30 cellular contexts compared by ENCODE assay signal in the genomic region with DNA sequence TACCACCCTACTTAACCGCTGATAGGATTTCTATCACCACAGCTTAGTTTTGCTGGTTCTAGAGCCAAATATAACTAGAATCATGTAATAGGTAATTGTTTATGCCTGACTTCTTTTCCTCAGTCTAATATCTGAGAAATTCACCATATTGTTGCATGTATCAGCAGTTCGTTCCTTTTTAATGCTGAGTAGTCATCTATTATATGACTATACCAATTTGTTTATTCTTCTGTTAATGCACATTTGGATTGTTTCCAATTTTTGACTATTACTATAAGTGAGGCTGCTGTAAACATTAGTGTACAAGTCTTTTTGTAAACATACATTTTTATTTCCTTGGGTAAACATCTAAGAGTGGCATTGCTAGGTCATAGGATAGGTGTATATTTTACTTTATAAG.
"Had no signal": no experiment of that assay in that cellular context is flagged by ENCODE, and none has a peak within 500 bp of the region (broad histone marks: within the 10 kb centered on the region; RNA-seq: fewer than 3 reads in every experiment).

No MANE protein-coding gene starts in this region.

- H3K27ac Mint-ChIP-seq: activated CD4-positive, alpha-beta memory T cell treated with anti-CD3 and anti-CD28 coated beads for 36 hours; activated CD4-positive, alpha-beta T cell treated with anti-CD3 and anti-CD28 coated beads, Interleukin-2, amount 10 ng/mL, durations not matched to agents 24 days and 14 days; activated naive CD4-positive, alpha-beta T cell treated with anti-CD3 and anti-CD28 coated beads for 36 hours; activated naive CD8-positive, alpha-beta T cell treated with anti-CD3 and anti-CD28 coated beads for 36 hours; activated T-helper 1 cell treated with anti-CD3 and anti-CD28 coated beads, Interleukin-12 subunit alpha, Interleukin-12 subunit beta, Interleukin-2, Interleukin-4 antibody, amounts not matched to agents 30 ng/mL and 10 ng/mL and 1 ng/mL, durations not matched to agents 14 hours and 24 hours and 36 hours; naive thymus-derived CD4-positive, alpha-beta T cell; neural progenitor cell had no signal

- H3K27ac ChIP-seq: adrenal gland, cardiac muscle cell, coronary artery, dorsolateral prefrontal cortex, gastroesophageal sphincter, neural progenitor cell, parathyroid adenoma, psoas muscle, tibial nerve had no signal

- H3K27me3 Mint-ChIP-seq: activated CD4-positive, alpha-beta memory T cell treated with anti-CD3 and anti-CD28 coated beads for 36 hours; activated CD4-positive, alpha-beta T cell treated with anti-CD3 and anti-CD28 coated beads, Interleukin-2, amount 10 ng/mL, durations not matched to agents 24 days and 14 days; activated naive CD8-positive, alpha-beta T cell treated with anti-CD3 and anti-CD28 coated beads for 36 hours; brain; naive thymus-derived CD4-positive, alpha-beta T cell had no signal

- DNase-seq: activated CD4-positive, alpha-beta memory T cell treated with anti-CD3 and anti-CD28 coated beads for 36 hours; activated CD4-positive, alpha-beta T cell treated with anti-CD3 and anti-CD28 coated beads, Interleukin-2, amount 10 ng/mL, durations not matched to agents 24 days and 14 days; activated CD4-positive, CD25-positive, alpha-beta regulatory T cell treated with anti-CD3 and anti-CD28 coated beads, Interleukin-2, amount 50 U/mL, for 72 hours; activated CD8-positive, alpha-beta memory T cell treated with anti-CD3 and anti-CD28 coated beads, Interleukin-2, amount 50 U/mL, for 4 hours; activated effector memory CD4-positive, alpha-beta T cell treated with anti-CD3 and anti-CD28 coated beads, Interleukin-2, amount 50 U/mL, for 16 hours; activated naive CD4-positive, alpha-beta T cell treated with anti-CD3 and anti-CD28 coated beads for 36 hours; activated naive CD8-positive, alpha-beta T cell treated with anti-CD3 and anti-CD28 coated beads for 36 hours; activated T-cell treated with anti-CD3 and anti-CD28 coated beads, Interleukin-2, amount 50 U/mL, for 1 hour; adrenal gland; aorta; dorsolateral prefrontal cortex; effector memory CD4-positive, alpha-beta T cell; hippocampal formation; immature natural killer cell; midbrain; naive thymus-derived CD4-positive, alpha-beta T cell; occipital lobe; psoas muscle; stimulated activated CD4-positive, alpha-beta T cell treated with anti-CD3 and anti-CD28 coated beads, Interleukin-15, amount 100 ng/mL, for 24 hours; stimulated activated CD4-positive, alpha-beta T cell treated with anti-CD3 and anti-CD28 coated beads, Interleukin-2, amount 100 ng/mL, for 24 hours; stimulated activated naive CD4-positive, alpha-beta T cell; T1000 had no signal

- H3K9me3 ChIP-seq: gastroesophageal sphincter, psoas muscle, tibial nerve had no signal

- ATAC-seq: gastroesophageal sphincter; naive thymus-derived CD4-positive, alpha-beta T cell; psoas muscle had no signal

- H3K9me3 Mint-ChIP-seq: activated CD4-positive, alpha-beta memory T cell treated with anti-CD3 and anti-CD28 coated beads for 36 hours; activated CD4-positive, alpha-beta T cell treated with anti-CD3 and anti-CD28 coated beads, Interleukin-2, amount 10 ng/mL, durations not matched to agents 24 days and 14 days; activated naive CD4-positive, alpha-beta T cell treated with anti-CD3 and anti-CD28 coated beads for 36 hours; activated naive CD8-positive, alpha-beta T cell treated with anti-CD3 and anti-CD28 coated beads for 36 hours; activated T-helper 1 cell treated with anti-CD3 and anti-CD28 coated beads, Interleukin-12 subunit alpha, Interleukin-12 subunit beta, Interleukin-2, Interleukin-4 antibody, amounts not matched to agents 30 ng/mL and 10 ng/mL and 1 ng/mL, durations not matched to agents 14 hours and 24 hours and 36 hours; immature natural killer cell; naive thymus-derived CD4-positive, alpha-beta T cell; neural progenitor cell had no signal

- H3K4me3 Mint-ChIP-seq: activated CD4-positive, alpha-beta memory T cell treated with anti-CD3 and anti-CD28 coated beads for 36 hours; activated CD4-positive, alpha-beta T cell treated with anti-CD3 and anti-CD28 coated beads, Interleukin-2, amount 10 ng/mL, durations not matched to agents 24 days and 14 days; activated naive CD4-positive, alpha-beta T cell treated with anti-CD3 and anti-CD28 coated beads for 36 hours; activated naive CD8-positive, alpha-beta T cell treated with anti-CD3 and anti-CD28 coated beads for 36 hours; activated T-helper 1 cell treated with anti-CD3 and anti-CD28 coated beads, Interleukin-12 subunit alpha, Interleukin-12 subunit beta, Interleukin-2, Interleukin-4 antibody, amounts not matched to agents 30 ng/mL and 10 ng/mL and 1 ng/mL, durations not matched to agents 14 hours and 24 hours and 36 hours; brain; immature natural killer cell; neural progenitor cell had no signal

- H3K36me3 Mint-ChIP-seq: activated CD4-positive, alpha-beta memory T cell treated with anti-CD3 and anti-CD28 coated beads for 36 hours; immature natural killer cell had no signal
